1 cellular context compared by ENCODE assay signal in the genomic region with DNA sequence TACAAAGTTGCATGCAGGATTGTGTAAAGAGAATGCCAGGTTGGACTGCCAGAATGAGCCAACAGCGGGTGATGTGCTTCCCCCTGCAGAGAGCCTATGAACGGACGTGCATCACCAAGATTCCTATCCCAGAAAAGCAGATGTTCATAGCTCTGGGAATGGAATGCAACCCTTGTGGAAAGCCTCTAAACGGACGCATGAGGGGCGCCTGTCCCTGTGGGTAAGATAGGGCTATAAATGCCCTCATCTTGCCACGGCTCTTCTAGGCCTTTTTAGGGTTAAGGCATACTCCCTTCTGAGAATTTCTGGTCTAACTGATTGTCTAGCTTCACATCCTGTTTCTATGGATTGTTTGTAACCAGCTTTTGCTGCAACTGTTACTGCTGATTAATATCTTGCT.
TF ChIP-seq lines count a peak whose summit lies in the region.

No MANE protein-coding gene starts in this region.

TF ChIP-seq in GM12878, 131 proteins besides CTCF, POLR2A, EP300 and RAD21:
- TF ChIP-seq NFIC (IDR thresholded peaks at IDR 0.05; ENCODE audit: low read depth, low read length) (peak; percentile 40; the same call in 1 of the 2 replicates), IKZF2 (IDR thresholded peaks at IDR 0.05) (peak in 1 of 2 experiments; percentile 13; a peak in 1 of 4 replicates)
